1 cellular context compared by ENCODE assay signal in the genomic region with DNA sequence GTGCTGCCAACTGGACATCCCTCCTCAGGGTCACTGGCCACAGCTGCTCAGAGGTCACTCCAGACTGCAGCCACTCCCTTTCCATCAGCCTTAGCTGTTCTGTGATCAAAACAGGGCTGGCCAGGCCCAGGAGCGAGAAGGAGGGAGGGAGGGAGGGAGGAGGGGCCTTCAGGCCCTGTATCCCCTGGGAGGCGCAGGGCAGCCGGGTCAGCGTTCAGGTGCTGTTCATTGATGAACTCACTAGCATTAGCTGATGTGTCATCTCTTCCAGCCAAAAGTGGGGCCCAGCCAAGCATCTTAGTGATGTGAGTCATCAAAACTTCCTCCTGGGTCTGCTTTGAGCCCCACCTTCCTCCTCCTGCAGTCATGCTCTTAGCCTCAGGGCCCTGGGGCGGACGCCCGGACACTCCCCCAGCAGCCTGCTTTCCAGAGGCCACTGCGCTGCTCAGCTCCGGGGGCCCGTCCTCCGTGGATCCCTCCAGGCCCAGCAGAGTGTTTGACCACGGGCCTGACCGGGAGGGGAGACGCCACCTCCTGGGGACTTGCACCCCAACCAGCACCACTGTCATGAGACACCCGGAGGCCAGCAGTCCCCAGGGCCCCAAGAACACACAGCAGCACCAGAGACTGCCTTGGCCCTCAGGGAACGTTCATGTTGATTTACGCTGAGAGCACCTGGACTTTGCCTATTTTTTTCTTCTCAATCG.
TF ChIP-seq lines count a peak whose summit lies in the region.

No MANE protein-coding gene starts in this region.

TF ChIP-seq in HEK293, 187 proteins besides CTCF, POLR2A, EP300 and RAD21 (continued from another document and continues in another):
- TF ChIP-seq ZBTB20 (tag by site-specific recombination; IDR thresholded peaks at IDR 0.05) (peak; percentile 40; the same call in 1 of the 2 replicates), TCF7L2 (IDR thresholded peaks at IDR 0.05; ENCODE audit: borderline replicate concordance, low read depth, low read length) (no peak), ZNF747 (tag by site-specific recombination; IDR thresholded peaks at IDR 0.05) (no peak), KLF10 (tag by site-specific recombination; IDR thresholded peaks at IDR 0.05) (peak; percentile 91), ZNF391 (tag by site-specific recombination; IDR thresholded peaks at IDR 0.05; ENCODE audit: borderline replicate concordance, low read depth) (0 out of 2 replicates have a peak, but pooled peaks have one; percentile 20), ZIC2 (tag by site-specific recombination; IDR thresholded peaks at IDR 0.05) (peak; percentile 54; the same call in 1 of the 2 replicates), ZNF19 (tag by site-specific recombination; IDR thresholded peaks at IDR 0.05; ENCODE audit: low read depth) (no peak), ZNF324 (tag by site-specific recombination; IDR thresholded peaks at IDR 0.05) (no peak), ZNF660 (tag by site-specific recombination; IDR thresholded peaks at IDR 0.05) (peak; percentile 89), ZNF266 (tag by site-specific recombination; IDR thresholded peaks at IDR 0.05; ENCODE audit: low read depth) (no peak), ZNF558 (tag by site-specific recombination; IDR thresholded peaks at IDR 0.05) (0 out of 2 replicates have a peak, but pooled peaks have one; percentile 27), SP7 (tag by site-specific recombination; IDR thresholded peaks at IDR 0.05) (peak; percentile 96), KLF16 (tag by site-specific recombination; IDR thresholded peaks at IDR 0.05) (peak; percentile 84), ZNF10 (tag by site-specific recombination; IDR thresholded peaks at IDR 0.05) (0 out of 2 replicates have a peak, but pooled peaks have one; percentile 34), ZNF175 (tag by site-specific recombination; IDR thresholded peaks at IDR 0.05) (no peak), ZNF555 (tag by site-specific recombination; conservative IDR thresholded peaks at IDR 0.05) (no peak), ZXDB (tag by site-specific recombination; IDR thresholded peaks at IDR 0.05) (no peak), ZBTB8A (tag by site-specific recombination; IDR thresholded peaks at IDR 0.05) (peak; percentile 23; the same call in 1 of the 2 replicates), ZSCAN16 (tag by site-specific recombination; IDR thresholded peaks at IDR 0.05) (no peak), ZNF530 (tag by site-specific recombination; IDR thresholded peaks at IDR 0.05; ENCODE audit: low read depth) (no peak), OSR2 (tag by site-specific recombination; IDR thresholded peaks at IDR 0.05) (peak; percentile 45; the same call in 1 of the 2 replicates), ZNF561 (tag by site-specific recombination; IDR thresholded peaks at IDR 0.05; ENCODE audit: borderline replicate concordance) (no peak), ZNF843 (tag by site-specific recombination; IDR thresholded peaks at IDR 0.05) (no peak), ZNF24 (tag by site-specific recombination; IDR thresholded peaks at IDR 0.05) (0 out of 2 replicates have a peak, but pooled peaks have one; percentile 39), ZNF423 (tag by site-specific recombination; IDR thresholded peaks at IDR 0.05) (no peak), GLIS1 (tag by site-specific recombination; IDR thresholded peaks at IDR 0.05) (peak; percentile 79), FEZF1 (tag by site-specific recombination; IDR thresholded peaks at IDR 0.05) (no peak), ZNF169 (tag by site-specific recombination; IDR thresholded peaks at IDR 0.05) (no peak), ZNF16 (tag by site-specific recombination; IDR thresholded peaks at IDR 0.05; ENCODE audit: low read depth) (no peak), ZNF585B (tag by site-specific recombination; IDR thresholded peaks at IDR 0.05) (no peak), BCL11B (tag by site-specific recombination; IDR thresholded peaks at IDR 0.05; ENCODE audit: low read depth) (no peak), BCL11A (tag by site-specific recombination; IDR thresholded peaks at IDR 0.05; ENCODE audit: low read depth) (no peak), REPIN1 (tag by site-specific recombination; IDR thresholded peaks at IDR 0.05; ENCODE audit: low read depth) (no peak), ZNF777 (tag by site-specific recombination; IDR thresholded peaks at IDR 0.05; ENCODE audit: borderline replicate concordance) (no peak), ZNF837 (tag by site-specific recombination; IDR thresholded peaks at IDR 0.05) (no peak), OVOL3 (tag by site-specific recombination; IDR thresholded peaks at IDR 0.05) (no peak), YY2 (tag by site-specific recombination; IDR thresholded peaks at IDR 0.05) (no peak), ZNF658 (tag by site-specific recombination; IDR thresholded peaks at IDR 0.05) (no peak), ZNF600 (tag by site-specific recombination; IDR thresholded peaks at IDR 0.05) (peak; percentile 89), ZNF114 (tag by site-specific recombination; IDR thresholded peaks at IDR 0.05) (no peak), ZNF510 (tag by site-specific recombination; IDR thresholded peaks at IDR 0.05; ENCODE audit: insufficient replicate concordance) (no peak), ZBTB21 (tag by site-specific recombination; IDR thresholded peaks at IDR 0.05) (peak; percentile 69; the same call in 1 of the 2 replicates), KLF9 (tag by site-specific recombination; IDR thresholded peaks at IDR 0.05; ENCODE audit: low read depth) (0 out of 2 replicates have a peak, but pooled peaks have one; percentile 15), ZNF792 (tag by site-specific recombination; IDR thresholded peaks at IDR 0.05) (no peak)
- TF ChIP-seq, protein P1, sequence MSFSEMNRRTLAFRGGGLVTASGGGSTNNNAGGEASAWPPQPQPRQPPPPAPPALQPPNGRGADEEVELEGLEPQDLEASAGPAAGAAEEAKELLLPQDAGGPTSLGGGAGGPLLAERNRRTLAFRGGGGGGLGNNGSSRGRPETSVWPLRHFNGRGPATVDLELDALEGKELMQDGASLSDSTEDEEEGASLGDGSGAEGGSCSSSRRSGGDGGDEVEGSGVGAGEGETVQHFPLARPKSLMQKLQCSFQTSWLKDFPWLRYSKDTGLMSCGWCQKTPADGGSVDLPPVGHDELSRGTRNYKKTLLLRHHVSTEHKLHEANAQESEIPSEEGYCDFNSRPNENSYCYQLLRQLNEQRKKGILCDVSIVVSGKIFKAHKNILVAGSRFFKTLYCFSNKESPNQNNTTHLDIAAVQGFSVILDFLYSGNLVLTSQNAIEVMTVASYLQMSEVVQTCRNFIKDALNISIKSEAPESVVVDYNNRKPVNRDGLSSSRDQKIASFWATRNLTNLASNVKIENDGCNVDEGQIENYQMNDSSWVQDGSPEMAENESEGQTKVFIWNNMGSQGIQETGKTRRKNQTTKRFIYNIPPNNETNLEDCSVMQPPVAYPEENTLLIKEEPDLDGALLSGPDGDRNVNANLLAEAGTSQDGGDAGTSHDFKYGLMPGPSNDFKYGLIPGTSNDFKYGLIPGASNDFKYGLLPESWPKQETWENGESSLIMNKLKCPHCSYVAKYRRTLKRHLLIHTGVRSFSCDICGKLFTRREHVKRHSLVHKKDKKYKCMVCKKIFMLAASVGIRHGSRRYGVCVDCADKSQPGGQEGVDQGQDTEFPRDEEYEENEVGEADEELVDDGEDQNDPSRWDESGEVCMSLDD (tag by site-specific recombination; IDR thresholded peaks at IDR 0.05): 0 out of 2 replicates have a peak, but pooled peaks have one; percentile 19
- TF ChIP-seq, protein P2, sequence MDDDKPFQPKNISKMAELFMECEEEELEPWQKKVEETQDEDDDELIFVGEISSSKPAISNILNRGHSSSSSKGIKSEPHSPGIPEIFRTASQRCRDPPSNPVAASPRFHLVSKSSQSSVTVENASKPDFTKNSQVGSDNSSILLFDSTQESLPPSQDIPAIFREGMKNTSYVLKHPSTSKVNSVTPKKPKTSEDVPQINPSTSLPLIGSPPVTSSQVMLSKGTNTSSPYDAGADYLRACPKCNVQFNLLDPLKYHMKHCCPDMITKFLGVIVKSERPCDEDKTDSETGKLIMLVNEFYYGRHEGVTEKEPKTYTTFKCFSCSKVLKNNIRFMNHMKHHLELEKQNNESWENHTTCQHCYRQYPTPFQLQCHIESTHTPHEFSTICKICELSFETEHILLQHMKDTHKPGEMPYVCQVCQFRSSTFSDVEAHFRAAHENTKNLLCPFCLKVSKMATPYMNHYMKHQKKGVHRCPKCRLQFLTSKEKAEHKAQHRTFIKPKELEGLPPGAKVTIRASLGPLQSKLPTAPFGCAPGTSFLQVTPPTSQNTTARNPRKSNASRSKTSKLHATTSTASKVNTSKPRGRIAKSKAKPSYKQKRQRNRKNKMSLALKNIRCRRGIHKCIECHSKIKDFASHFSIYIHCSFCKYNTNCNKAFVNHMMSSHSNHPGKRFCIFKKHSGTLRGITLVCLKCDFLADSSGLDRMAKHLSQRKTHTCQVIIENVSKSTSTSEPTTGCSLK (tag by site-specific recombination; IDR thresholded peaks at IDR 0.05): no peak
- TF ChIP-seq, protein P3, sequence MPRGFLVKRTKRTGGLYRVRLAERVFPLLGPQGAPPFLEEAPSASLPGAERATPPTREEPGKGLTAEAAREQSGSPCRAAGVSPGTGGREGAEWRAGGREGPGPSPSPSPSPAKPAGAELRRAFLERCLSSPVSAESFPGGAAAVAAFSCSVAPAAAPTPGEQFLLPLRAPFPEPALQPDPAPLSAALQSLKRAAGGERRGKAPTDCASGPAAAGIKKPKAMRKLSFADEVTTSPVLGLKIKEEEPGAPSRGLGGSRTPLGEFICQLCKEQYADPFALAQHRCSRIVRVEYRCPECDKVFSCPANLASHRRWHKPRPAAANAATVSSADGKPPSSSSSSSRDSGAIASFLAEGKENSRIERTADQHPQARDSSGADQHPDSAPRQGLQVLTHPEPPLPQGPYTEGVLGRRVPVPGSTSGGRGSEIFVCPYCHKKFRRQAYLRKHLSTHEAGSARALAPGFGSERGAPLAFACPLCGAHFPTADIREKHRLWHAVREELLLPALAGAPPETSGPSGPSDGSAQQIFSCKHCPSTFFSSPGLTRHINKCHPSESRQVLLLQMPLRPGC (tag by site-specific recombination; IDR thresholded peaks at IDR 0.05): peak; percentile 61
- TF ChIP-seq, protein P4, sequence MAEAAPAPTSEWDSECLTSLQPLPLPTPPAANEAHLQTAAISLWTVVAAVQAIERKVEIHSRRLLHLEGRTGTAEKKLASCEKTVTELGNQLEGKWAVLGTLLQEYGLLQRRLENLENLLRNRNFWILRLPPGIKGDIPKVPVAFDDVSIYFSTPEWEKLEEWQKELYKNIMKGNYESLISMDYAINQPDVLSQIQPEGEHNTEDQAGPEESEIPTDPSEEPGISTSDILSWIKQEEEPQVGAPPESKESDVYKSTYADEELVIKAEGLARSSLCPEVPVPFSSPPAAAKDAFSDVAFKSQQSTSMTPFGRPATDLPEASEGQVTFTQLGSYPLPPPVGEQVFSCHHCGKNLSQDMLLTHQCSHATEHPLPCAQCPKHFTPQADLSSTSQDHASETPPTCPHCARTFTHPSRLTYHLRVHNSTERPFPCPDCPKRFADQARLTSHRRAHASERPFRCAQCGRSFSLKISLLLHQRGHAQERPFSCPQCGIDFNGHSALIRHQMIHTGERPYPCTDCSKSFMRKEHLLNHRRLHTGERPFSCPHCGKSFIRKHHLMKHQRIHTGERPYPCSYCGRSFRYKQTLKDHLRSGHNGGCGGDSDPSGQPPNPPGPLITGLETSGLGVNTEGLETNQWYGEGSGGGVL (tag by site-specific recombination; IDR thresholded peaks at IDR 0.05): peak; percentile 71
- TF ChIP-seq, protein P5, sequence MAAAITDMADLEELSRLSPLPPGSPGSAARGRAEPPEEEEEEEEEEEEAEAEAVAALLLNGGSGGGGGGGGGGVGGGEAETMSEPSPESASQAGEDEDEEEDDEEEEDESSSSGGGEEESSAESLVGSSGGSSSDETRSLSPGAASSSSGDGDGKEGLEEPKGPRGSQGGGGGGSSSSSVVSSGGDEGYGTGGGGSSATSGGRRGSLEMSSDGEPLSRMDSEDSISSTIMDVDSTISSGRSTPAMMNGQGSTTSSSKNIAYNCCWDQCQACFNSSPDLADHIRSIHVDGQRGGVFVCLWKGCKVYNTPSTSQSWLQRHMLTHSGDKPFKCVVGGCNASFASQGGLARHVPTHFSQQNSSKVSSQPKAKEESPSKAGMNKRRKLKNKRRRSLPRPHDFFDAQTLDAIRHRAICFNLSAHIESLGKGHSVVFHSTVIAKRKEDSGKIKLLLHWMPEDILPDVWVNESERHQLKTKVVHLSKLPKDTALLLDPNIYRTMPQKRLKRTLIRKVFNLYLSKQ (tag by site-specific recombination; IDR thresholded peaks at IDR 0.05; ENCODE audit: borderline replicate concordance): no peak
- TF ChIP-seq, protein P6, sequence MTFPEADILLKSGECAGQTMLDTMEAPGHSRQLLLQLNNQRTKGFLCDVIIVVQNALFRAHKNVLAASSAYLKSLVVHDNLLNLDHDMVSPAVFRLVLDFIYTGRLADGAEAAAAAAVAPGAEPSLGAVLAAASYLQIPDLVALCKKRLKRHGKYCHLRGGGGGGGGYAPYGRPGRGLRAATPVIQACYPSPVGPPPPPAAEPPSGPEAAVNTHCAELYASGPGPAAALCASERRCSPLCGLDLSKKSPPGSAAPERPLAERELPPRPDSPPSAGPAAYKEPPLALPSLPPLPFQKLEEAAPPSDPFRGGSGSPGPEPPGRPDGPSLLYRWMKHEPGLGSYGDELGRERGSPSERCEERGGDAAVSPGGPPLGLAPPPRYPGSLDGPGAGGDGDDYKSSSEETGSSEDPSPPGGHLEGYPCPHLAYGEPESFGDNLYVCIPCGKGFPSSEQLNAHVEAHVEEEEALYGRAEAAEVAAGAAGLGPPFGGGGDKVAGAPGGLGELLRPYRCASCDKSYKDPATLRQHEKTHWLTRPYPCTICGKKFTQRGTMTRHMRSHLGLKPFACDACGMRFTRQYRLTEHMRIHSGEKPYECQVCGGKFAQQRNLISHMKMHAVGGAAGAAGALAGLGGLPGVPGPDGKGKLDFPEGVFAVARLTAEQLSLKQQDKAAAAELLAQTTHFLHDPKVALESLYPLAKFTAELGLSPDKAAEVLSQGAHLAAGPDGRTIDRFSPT (tag by site-specific recombination; IDR thresholded peaks at IDR 0.05): peak; percentile 94
- TF ChIP-seq, protein P7, sequence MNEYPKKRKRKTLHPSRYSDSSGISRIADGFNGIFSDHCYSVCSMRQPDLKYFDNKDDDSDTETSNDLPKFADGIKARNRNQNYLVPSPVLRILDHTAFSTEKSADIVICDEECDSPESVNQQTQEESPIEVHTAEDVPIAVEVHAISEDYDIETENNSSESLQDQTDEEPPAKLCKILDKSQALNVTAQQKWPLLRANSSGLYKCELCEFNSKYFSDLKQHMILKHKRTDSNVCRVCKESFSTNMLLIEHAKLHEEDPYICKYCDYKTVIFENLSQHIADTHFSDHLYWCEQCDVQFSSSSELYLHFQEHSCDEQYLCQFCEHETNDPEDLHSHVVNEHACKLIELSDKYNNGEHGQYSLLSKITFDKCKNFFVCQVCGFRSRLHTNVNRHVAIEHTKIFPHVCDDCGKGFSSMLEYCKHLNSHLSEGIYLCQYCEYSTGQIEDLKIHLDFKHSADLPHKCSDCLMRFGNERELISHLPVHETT (tag by site-specific recombination; IDR thresholded peaks at IDR 0.05): peak; percentile 78; the same call in 1 of the 2 replicates
- TF ChIP-seq, protein P8, sequence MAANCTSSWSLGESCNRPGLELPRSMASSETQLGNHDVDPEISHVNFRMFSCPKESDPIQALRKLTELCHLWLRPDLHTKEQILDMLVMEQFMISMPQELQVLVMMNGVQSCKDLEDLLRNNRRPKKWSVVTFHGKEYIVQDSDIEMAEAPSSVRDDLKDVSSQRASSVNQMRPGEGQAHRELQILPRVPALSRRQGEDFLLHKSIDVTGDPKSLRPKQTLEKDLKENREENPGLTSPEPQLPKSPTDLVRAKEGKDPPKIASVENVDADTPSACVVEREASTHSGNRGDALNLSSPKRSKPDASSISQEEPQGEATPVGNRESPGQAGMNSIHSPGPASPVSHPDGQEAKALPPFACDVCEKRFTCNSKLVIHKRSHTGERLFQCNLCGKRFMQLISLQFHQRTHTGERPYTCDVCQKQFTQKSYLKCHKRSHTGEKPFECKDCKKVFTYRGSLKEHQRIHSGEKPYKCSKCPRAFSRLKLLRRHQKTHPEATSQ (tag by site-specific recombination; IDR thresholded peaks at IDR 0.05): no peak
